In the genomic region with DNA sequence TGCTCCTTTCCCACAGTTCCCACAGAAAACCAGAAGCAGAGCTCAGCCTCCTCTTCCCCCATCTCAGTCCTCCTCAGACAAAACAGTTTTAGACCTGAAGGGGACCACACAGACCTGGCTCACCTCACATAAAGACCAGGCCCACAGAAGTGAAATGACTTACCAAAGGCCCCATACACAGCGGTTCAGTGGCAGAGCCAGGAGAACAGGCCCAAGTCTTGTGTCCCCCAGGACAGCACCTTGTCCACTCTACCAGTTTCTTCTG, we compare ENCODE assay signal across 1 cellular context.
TF ChIP-seq lines count a peak whose summit lies in the region.

No MANE protein-coding gene starts in this region.

TF ChIP-seq in HCT116, 20 proteins besides CTCF, POLR2A, EP300 and RAD21 (continued from another document):
- TF ChIP-seq, protein P1, sequence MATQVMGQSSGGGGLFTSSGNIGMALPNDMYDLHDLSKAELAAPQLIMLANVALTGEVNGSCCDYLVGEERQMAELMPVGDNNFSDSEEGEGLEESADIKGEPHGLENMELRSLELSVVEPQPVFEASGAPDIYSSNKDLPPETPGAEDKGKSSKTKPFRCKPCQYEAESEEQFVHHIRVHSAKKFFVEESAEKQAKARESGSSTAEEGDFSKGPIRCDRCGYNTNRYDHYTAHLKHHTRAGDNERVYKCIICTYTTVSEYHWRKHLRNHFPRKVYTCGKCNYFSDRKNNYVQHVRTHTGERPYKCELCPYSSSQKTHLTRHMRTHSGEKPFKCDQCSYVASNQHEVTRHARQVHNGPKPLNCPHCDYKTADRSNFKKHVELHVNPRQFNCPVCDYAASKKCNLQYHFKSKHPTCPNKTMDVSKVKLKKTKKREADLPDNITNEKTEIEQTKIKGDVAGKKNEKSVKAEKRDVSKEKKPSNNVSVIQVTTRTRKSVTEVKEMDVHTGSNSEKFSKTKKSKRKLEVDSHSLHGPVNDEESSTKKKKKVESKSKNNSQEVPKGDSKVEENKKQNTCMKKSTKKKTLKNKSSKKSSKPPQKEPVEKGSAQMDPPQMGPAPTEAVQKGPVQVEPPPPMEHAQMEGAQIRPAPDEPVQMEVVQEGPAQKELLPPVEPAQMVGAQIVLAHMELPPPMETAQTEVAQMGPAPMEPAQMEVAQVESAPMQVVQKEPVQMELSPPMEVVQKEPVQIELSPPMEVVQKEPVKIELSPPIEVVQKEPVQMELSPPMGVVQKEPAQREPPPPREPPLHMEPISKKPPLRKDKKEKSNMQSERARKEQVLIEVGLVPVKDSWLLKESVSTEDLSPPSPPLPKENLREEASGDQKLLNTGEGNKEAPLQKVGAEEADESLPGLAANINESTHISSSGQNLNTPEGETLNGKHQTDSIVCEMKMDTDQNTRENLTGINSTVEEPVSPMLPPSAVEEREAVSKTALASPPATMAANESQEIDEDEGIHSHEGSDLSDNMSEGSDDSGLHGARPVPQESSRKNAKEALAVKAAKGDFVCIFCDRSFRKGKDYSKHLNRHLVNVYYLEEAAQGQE (IDR thresholded peaks at IDR 0.05; ENCODE audit: low read depth) = no peak
- TF ChIP-seq EZH2phosphoT487 (IDR thresholded peaks at IDR 0.05; ENCODE audit: borderline replicate concordance) = no peak
- TF ChIP-seq TCF7L2 (IDR thresholded peaks at IDR 0.05; ENCODE audit: borderline replicate concordance, extremely low read depth, insufficient read depth, insufficient read length) = no peak
- TF ChIP-seq, protein P2, sequence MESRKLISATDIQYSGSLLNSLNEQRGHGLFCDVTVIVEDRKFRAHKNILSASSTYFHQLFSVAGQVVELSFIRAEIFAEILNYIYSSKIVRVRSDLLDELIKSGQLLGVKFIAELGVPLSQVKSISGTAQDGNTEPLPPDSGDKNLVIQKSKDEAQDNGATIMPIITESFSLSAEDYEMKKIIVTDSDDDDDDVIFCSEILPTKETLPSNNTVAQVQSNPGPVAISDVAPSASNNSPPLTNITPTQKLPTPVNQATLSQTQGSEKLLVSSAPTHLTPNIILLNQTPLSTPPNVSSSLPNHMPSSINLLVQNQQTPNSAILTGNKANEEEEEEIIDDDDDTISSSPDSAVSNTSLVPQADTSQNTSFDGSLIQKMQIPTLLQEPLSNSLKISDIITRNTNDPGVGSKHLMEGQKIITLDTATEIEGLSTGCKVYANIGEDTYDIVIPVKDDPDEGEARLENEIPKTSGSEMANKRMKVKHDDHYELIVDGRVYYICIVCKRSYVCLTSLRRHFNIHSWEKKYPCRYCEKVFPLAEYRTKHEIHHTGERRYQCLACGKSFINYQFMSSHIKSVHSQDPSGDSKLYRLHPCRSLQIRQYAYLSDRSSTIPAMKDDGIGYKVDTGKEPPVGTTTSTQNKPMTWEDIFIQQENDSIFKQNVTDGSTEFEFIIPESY (IDR thresholded peaks at IDR 0.05; ENCODE audit: extremely low read depth, insufficient replicate concordance, low read length) = no peak
- no peak for TF ChIP-seq FOSL1 (IDR thresholded peaks at IDR 0.05; ENCODE audit: low read depth)
- no peak for TF ChIP-seq SIN3A (IDR thresholded peaks at IDR 0.05; ENCODE audit: low read depth)
- no peak for TF ChIP-seq ZFX (IDR thresholded peaks at IDR 0.05)
- TF ChIP-seq CEBPB (IDR thresholded peaks at IDR 0.05; ENCODE audit: low read depth) = no peak
- TF ChIP-seq ELF1 (IDR thresholded peaks at IDR 0.05; ENCODE audit: borderline replicate concordance, low read depth) = no peak
- TF ChIP-seq EZH2 (IDR thresholded peaks at IDR 0.05) = no peak
- no peak for TF ChIP-seq POLR2AphosphoS5 (IDR thresholded peaks at IDR 0.05; ENCODE audit: low read depth, low read length)
- TF ChIP-seq SP1 (IDR thresholded peaks at IDR 0.05; ENCODE audit: low read depth) = no peak
- TF ChIP-seq EGR1 (IDR thresholded peaks at IDR 0.05; ENCODE audit: low read depth) = no peak
- no peak for TF ChIP-seq CBX3 (IDR thresholded peaks at IDR 0.05; ENCODE audit: low read depth)
